ENCODE assay signal across 25 cellular contexts in the genomic region with DNA sequence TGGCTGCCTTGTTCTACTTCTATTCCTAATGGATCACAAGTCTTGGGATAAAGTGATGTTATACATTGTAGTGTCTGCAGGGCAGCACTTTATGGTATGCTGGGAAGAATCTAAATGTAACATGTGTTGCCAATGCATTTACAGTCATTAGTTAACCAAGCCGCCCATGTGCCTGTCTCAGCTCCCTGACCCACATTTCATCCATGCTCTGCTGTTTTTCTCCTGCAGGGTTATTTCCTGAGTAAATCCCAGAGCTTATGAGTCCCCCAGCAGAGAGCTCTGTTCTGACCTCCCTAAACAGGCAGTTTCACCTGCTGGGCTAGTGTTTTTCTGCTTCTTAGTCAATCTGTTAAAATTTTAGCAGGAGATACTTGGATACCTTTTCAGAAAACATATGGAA. TPM values are rescaled to one million over a fixed set of nuclear protein-coding genes. Genes with fewer than 3 reads are reported as not detected.
DNase-seq lines count a peak whose midpoint lies in the region; ATAC-seq and TF ChIP-seq lines count a peak whose summit lies in the region.
"Had no signal": no experiment of that assay in that cellular context is flagged by ENCODE, and none has a peak within 500 bp of the region (broad histone marks: within the 10 kb centered on the region; RNA-seq: fewer than 3 reads in every experiment).

No MANE protein-coding gene starts in this region.

- WGBS in body of pancreas, 2 donors = 13 to 17% methylated on average over 1 of the region's 1 CpG

- BruUV-seq in Calu3 (replicated peaks; lab: Mats Ljungman, UMichigan) (no TSS peak), Caco-2 (replicated peaks; lab: Mats Ljungman, UMichigan) (no TSS peak)

- H3K27ac Mint-ChIP-seq in Calu3 (ENCODE audit: unreplicated experiment) (peak overlapping the region; percentile 95), nephron progenitor cell (peak overlapping the region; percentile 26), Caco-2 (ENCODE audit: unreplicated experiment) (no peak overlapping the region)
- H3K27ac Mint-ChIP-seq: activated naive CD8-positive, alpha-beta T cell; activated T-helper 1 cell treated with anti-CD3 and anti-CD28 coated beads, Interleukin-12 subunit alpha, Interleukin-12 subunit beta, Interleukin-2, Interleukin-4 antibody, amounts not matched to agents 30 ng/mL and 10 ng/mL and 1 ng/mL, durations not matched to agents 14 hours and 24 hours and 36 hours; memory B cell had no signal

- POLR2A ChIA-PET in Caco-2 (lab: Charles Lee) = no interaction called here

- TF ChIP-seq CTCF in Calu3 (IDR thresholded peaks at IDR 0.05; ENCODE audit: unreplicated experiment) (no peak), body of pancreas (IDR thresholded peaks at IDR 0.05) (peak in 4 of 7 experiments; percentile 4 to 23 (median 16)), nephron progenitor cell (IDR thresholded peaks at IDR 0.05) (no peak), Caco-2 (IDR thresholded peaks at IDR 0.05; ENCODE audit: insufficient read depth in 1 of 2, low read depth in 1 of 2, low read length in 1 of 2, severe bottlenecking in 1 of 2, unreplicated experiment in 1 of 2) (no peak)

- H3K9me3 ChIP-seq in body of pancreas = no peaks in the 10 kb centered on the region
- H3K9me3 ChIP-seq in Caco-2 = no peaks in the 10 kb centered on the region
- H3K9me3 ChIP-seq: SJCRH30 had no signal

- H3K27me3 Mint-ChIP-seq in Calu3 (ENCODE audit: unreplicated experiment) = no peaks in the 10 kb centered on the region
- H3K27me3 Mint-ChIP-seq in nephron progenitor cell (ENCODE audit: low read depth, poor library complexity) = peaks cover 10% of the 10 kb centered on the region
- peaks cover 9% of the 10 kb centered on the region for H3K27me3 Mint-ChIP-seq in Caco-2 (ENCODE audit: insufficient read depth, unreplicated experiment)
- H3K27me3 Mint-ChIP-seq: type B pancreatic cell had no signal

- no peak for TF ChIP-seq POLR2A in body of pancreas (IDR thresholded peaks at IDR 0.05)

- H3K9me3 Mint-ChIP-seq in Calu3 (ENCODE audit: low read depth, unreplicated experiment) (no peaks in the 10 kb centered on the region), nephron progenitor cell (no peaks in the 10 kb centered on the region), Caco-2 (ENCODE audit: unreplicated experiment) (no peaks in the 10 kb centered on the region)
- H3K9me3 Mint-ChIP-seq: activated T-helper 1 cell treated with anti-CD3 and anti-CD28 coated beads, Interleukin-12 subunit alpha, Interleukin-12 subunit beta, Interleukin-2, Interleukin-4 antibody, amounts not matched to agents 30 ng/mL and 10 ng/mL and 1 ng/mL, durations not matched to agents 14 hours and 24 hours and 36 hours; memory B cell; type B pancreatic cell had no signal

- H3K36me3 ChIP-seq in body of pancreas (replicated peaks in 1 of 2; ENCODE audit: insufficient read depth in 1 of 2, low read depth in 2 of 2) = no peaks in the 10 kb centered on the region
- no peaks in the 10 kb centered on the region for H3K36me3 ChIP-seq in Caco-2 (ENCODE audit: control insufficient read depth, insufficient read depth, low read length)
- H3K36me3 ChIP-seq: brain microvascular endothelial cell, SJCRH30 had no signal

- intact Hi-C loops in Calu3 (cut with micrococcal nuclease; ENCODE audit: unreplicated experiment) (loop anchor here (1.0 to 10.0 kb wide), 6 partner anchors 32 to 852 kb away; no protein-coding TSS in a partner anchor), body of pancreas (cut with DNase I) (no loop called here), Caco-2 (cut with micrococcal nuclease; ENCODE audit: unreplicated experiment) (loop anchor here (10.0 kb wide), 1 partner anchor 212 kb away; no protein-coding TSS in a partner anchor)

- H3K4me3 ChIP-seq in body of pancreas (no peak overlapping the region), Caco-2 (ENCODE audit: low read depth, low read length) (no peak overlapping the region)
- H3K4me3 ChIP-seq: GM12878, K562, SJCRH30 had no signal

- CTCF ChIA-PET in Calu3 (lab: Charles Lee) = interaction anchor here (1.0 kb wide), 1 partner anchor 48 kb away, joined by 4 read pairs; no protein-coding TSS in a partner anchor
- CTCF ChIA-PET in Caco-2 (lab: Charles Lee) = no interaction called here

- H3K27me3 ChIP-seq in body of pancreas = no peaks in the 10 kb centered on the region
- H3K27me3 ChIP-seq in Caco-2 (replicated peaks; ENCODE audit: control insufficient read depth, insufficient read depth, low read length) = no peaks in the 10 kb centered on the region
- H3K27me3 ChIP-seq: brain microvascular endothelial cell, SJCRH30 had no signal

- peak; percentile 24 for DNase-seq in Calu3
- peak; percentile 68 for DNase-seq in HT-29 (ENCODE audit: low spot score)
- peak in 2 of 4 donors; percentile 6 to 23 for DNase-seq in body of pancreas
- DNase-seq in nephron progenitor cell = no peak
- DNase-seq in A172 (ENCODE audit: low spot score) = no peak
- DNase-seq in Caco-2 = no peak
- no peak for DNase-seq in OCI-M2 (lab: John Stamatoyannopoulos, UW; ENCODE audit: unreplicated experiment)
- no peak for DNase-seq in D341Med (ENCODE audit: low spot score)
- DNase-seq: activated CD4-positive, CD25-positive, alpha-beta regulatory T cell; brain microvascular endothelial cell; dermis blood vessel endothelial cell; GDM1; hippocampal formation; NCI-H2081; stimulated activated CD4-positive, alpha-beta T cell treated with anti-CD3 and anti-CD28 coated beads, Interleukin-2, amount 100 ng/mL, for 24 hours; stimulated activated naive CD8-positive, alpha-beta T cell treated with anti-CD3 and anti-CD28 coated beads, Interleukin-15, Interleukin-2, amounts not matched to agents 100 U/mL and 50 U/mL, for 24 hours had no signal

- H3K36me3 Mint-ChIP-seq in Calu3 (ENCODE audit: insufficient read depth, unreplicated experiment) (peaks cover 25% of the 10 kb centered on the region), nephron progenitor cell (ENCODE audit: low read depth) (no peaks in the 10 kb centered on the region), Caco-2 (ENCODE audit: insufficient read depth, unreplicated experiment) (peaks cover 11% of the 10 kb centered on the region)
- H3K36me3 Mint-ChIP-seq: activated naive CD8-positive, alpha-beta T cell; memory B cell; type B pancreatic cell had no signal

- peak overlapping the region; percentile 11 to 69 (median 46) for H3K27ac ChIP-seq in body of pancreas
- H3K27ac ChIP-seq: brain microvascular endothelial cell, parathyroid adenoma, SJCRH30 had no signal

- ATAC-seq in body of pancreas = no peak
- ATAC-seq: GM12878; K562; Panc1; stimulated activated naive CD8-positive, alpha-beta T cell treated with anti-CD3 and anti-CD28 coated beads, Interleukin-15, Interleukin-2, amounts not matched to agents 100 U/mL and 50 U/mL, for 24 hours had no signal

- H3K4me3 Mint-ChIP-seq in Calu3 (ENCODE audit: low read depth, unreplicated experiment) (peak overlapping the region; percentile 51), nephron progenitor cell (no peak overlapping the region), Caco-2 (ENCODE audit: unreplicated experiment) (no peak overlapping the region)
- H3K4me3 Mint-ChIP-seq: activated naive CD8-positive, alpha-beta T cell; activated T-helper 1 cell treated with anti-CD3 and anti-CD28 coated beads, Interleukin-12 subunit alpha, Interleukin-12 subunit beta, Interleukin-2, Interleukin-4 antibody, amounts not matched to agents 30 ng/mL and 10 ng/mL and 1 ng/mL, durations not matched to agents 14 hours and 24 hours and 36 hours; memory B cell had no signal

- H3K4me1 Mint-ChIP-seq in Calu3 (ENCODE audit: low read depth, unreplicated experiment) (peaks cover 31% of the 10 kb centered on the region), nephron progenitor cell (peaks cover 22% of the 10 kb centered on the region), Caco-2 (ENCODE audit: low read depth, unreplicated experiment) (peaks cover 12% of the 10 kb centered on the region)

- H3K4me1 ChIP-seq in body of pancreas (peaks cover 23% of the 10 kb centered on the region), Caco-2 (no peaks in the 10 kb centered on the region)
- H3K4me1 ChIP-seq: parathyroid adenoma, SJCRH30 had no signal

RNA-seq across cellular contexts. Expression of a gene that starts 4.4 kb away (rescaled TPM):
- 31.2 and 31.4 TPM in 2 replicates for total RNA-seq in Calu3 (2022)
- 15.1 and 18.2 TPM in 2 replicates for total RNA-seq in HT-29 (2014; rRNA removed; shearing (Covaris generic))
- total RNA-seq in body of pancreas = 10 to 100 TPM; 10.4 to 20.1 TPM
- 2.1 and 2.4 TPM in 2 replicates for total RNA-seq in A172 (2014; rRNA removed; shearing (Covaris generic))
- 2.2 and 2.7 TPM in 2 replicates for total RNA-seq in Caco-2 (2022)

Comparison
In these comparisons a context has a peak if more than half of its experiments do, and no peak if none do; other contexts are left out.
1. DNase-seq: peak in Calu3 (single experiment) and HT-29 (single experiment); none in nephron progenitor cell (single experiment), A172 (single experiment), Caco-2 (0 of 2), OCI-M2 (single experiment) and D341Med (single experiment).
2. CTCF ChIP-seq: peak in body of pancreas (4 of 7); none in Calu3 (single experiment), nephron progenitor cell (single experiment) and Caco-2 (0 of 2).